ENCODE assay signal across 2 cellular contexts in genomic region chr2:236574424-236575145, GRCh38.
TF ChIP-seq lines count a peak whose summit lies in the region.

No MANE protein-coding gene starts in this region.

TF ChIP-seq in WTC11, 78 proteins besides CTCF, POLR2A, EP300 and RAD21:
- TF ChIP-seq ZNF416 (CRISPR knock-in tag; IDR thresholded peaks at IDR 0.05) (no peak), FOXJ3 (CRISPR knock-in tag; IDR thresholded peaks at IDR 0.05; ENCODE audit: borderline replicate concordance) (no peak), USF1 (CRISPR knock-in tag; IDR thresholded peaks at IDR 0.05) (no peak), ATF1 (CRISPR knock-in tag; IDR thresholded peaks at IDR 0.05) (no peak), ZNF396 (CRISPR knock-in tag; IDR thresholded peaks at IDR 0.05; ENCODE audit: borderline replicate concordance) (no peak), ELF4 (CRISPR knock-in tag; IDR thresholded peaks at IDR 0.05; ENCODE audit: low read depth) (no peak), ZNF317 (CRISPR knock-in tag; IDR thresholded peaks at IDR 0.05; ENCODE audit: borderline replicate concordance, low read depth) (no peak), MXD4 (CRISPR knock-in tag; IDR thresholded peaks at IDR 0.05; ENCODE audit: borderline replicate concordance) (no peak), ZNF423 (CRISPR knock-in tag; IDR thresholded peaks at IDR 0.05) (no peak), NFE2L1 (CRISPR knock-in tag; IDR thresholded peaks at IDR 0.05) (no peak), RELA (CRISPR knock-in tag; IDR thresholded peaks at IDR 0.05; ENCODE audit: borderline replicate concordance) (no peak), NR1H2 (CRISPR knock-in tag; IDR thresholded peaks at IDR 0.05) (no peak), ESRRA (CRISPR knock-in tag; IDR thresholded peaks at IDR 0.05; ENCODE audit: borderline replicate concordance) (no peak), ZNF219 (CRISPR knock-in tag; IDR thresholded peaks at IDR 0.05; ENCODE audit: borderline replicate concordance) (no peak), ETV6 (CRISPR knock-in tag; IDR thresholded peaks at IDR 0.05) (no peak), SMAD3 (CRISPR knock-in tag; IDR thresholded peaks at IDR 0.05; ENCODE audit: borderline replicate concordance) (no peak), HMGA2 (CRISPR knock-in tag; IDR thresholded peaks at IDR 0.05) (no peak)
- TF ChIP-seq, protein P1, sequence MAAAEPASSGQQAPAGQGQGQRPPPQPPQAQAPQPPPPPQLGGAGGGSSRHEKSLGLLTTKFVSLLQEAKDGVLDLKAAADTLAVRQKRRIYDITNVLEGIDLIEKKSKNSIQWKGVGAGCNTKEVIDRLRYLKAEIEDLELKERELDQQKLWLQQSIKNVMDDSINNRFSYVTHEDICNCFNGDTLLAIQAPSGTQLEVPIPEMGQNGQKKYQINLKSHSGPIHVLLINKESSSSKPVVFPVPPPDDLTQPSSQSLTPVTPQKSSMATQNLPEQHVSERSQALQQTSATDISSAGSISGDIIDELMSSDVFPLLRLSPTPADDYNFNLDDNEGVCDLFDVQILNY (CRISPR knock-in tag; IDR thresholded peaks at IDR 0.05), result no peak

TF ChIP-seq in H1, 55 proteins besides CTCF, POLR2A, EP300 and RAD21:
- TF ChIP-seq TAF1 (IDR thresholded peaks at IDR 0.05; ENCODE audit: low read depth, low read length) (no peak), CHD1 (IDR thresholded peaks at IDR 0.05; ENCODE audit: low read depth, low read length) (no peak), CEBPB (IDR thresholded peaks at IDR 0.05; ENCODE audit: low read depth, low read length) (no peak)
